ENCODE assay signal across 9 cellular contexts in genomic region chr18:74456409-74457042, GRCh38. TPM values are rescaled to one million over a fixed set of nuclear protein-coding genes. Genes with fewer than 3 reads are reported as not detected.
DNase-seq lines count a peak whose midpoint lies in the region; ATAC-seq, FAIRE-seq and TF ChIP-seq lines count a peak whose summit lies in the region.
"Had no signal": no experiment of that assay in that cellular context is flagged by ENCODE, and none has a peak within 500 bp of the region (broad histone marks: within the 10 kb centered on the region; RNA-seq: fewer than 3 reads in every experiment).

No MANE protein-coding gene starts in this region.

- H3K9me3 ChIP-seq in NT2/D1 (ENCODE audit: insufficient read depth, low read length) = no peaks in the 10 kb centered on the region
- H3K9me3 ChIP-seq in mammary epithelial cell (replicated peaks; ENCODE audit: insufficient read depth, low read length) = no peaks in the 10 kb centered on the region
- no peaks in the 10 kb centered on the region for H3K9me3 ChIP-seq in HepG2 (ENCODE audit: low read length)

- dilution Hi-C loops in mammary epithelial cell (cut with HindIII; ENCODE audit: low sequenced_read_pairs) = no loop called here

- no peak for TF ChIP-seq POLR2A in HepG2 (IDR thresholded peaks at IDR 0.05; ENCODE audit: insufficient read depth in 1 of 2, low read depth in 2 of 2, low read length in 2 of 2)

- FAIRE-seq in HepG2 (lab: Jason Lieb, UNC) = no peak
- FAIRE-seq: bronchial epithelial cell had no signal

- H2AFZ ChIP-seq in mammary epithelial cell (ENCODE audit: low read depth, low read length) = no peak overlapping the region
- H2AFZ ChIP-seq in HepG2 (ENCODE audit: low read length) = no peak overlapping the region

- H3K9me3 Mint-ChIP-seq in stimulated activated naive CD8-positive, alpha-beta T cell treated with anti-CD3 and anti-CD28 coated beads, Interleukin-15, amount 100 ng/mL, for 72 hours = no peaks in the 10 kb centered on the region

- BruUV-seq in mammary epithelial cell (replicated peaks; lab: Mats Ljungman, UMichigan) (no TSS peak), HepG2 (replicated peaks; lab: Mats Ljungman, UMichigan) (no TSS peak)

- TF ChIP-seq CTCF in mammary epithelial cell (conservative IDR thresholded peaks at IDR 0.05 in 1 of 2, IDR thresholded peaks at IDR 0.05 in 1 of 2; ENCODE audit: extremely low read depth in 1 of 2, insufficient read depth in 1 of 2, low read depth in 1 of 2, low read length in 2 of 2) (no peak), HepG2 (CRISPR knock-in tag; IDR thresholded peaks at IDR 0.05) (no peak)

- peak; percentile 19; the same call in 2 of the 3 replicates for ATAC-seq in HepG2
- peak; percentile 39 for ATAC-seq in stimulated activated naive CD8-positive, alpha-beta T cell treated with anti-CD3 and anti-CD28 coated beads, Interleukin-15, amount 100 ng/mL, for 72 hours
- no peak for ATAC-seq in GM21723 (IDR thresholded peaks at IDR 0.05; ENCODE audit: unreplicated experiment)

- H3K27me3 ChIP-seq in NT2/D1 (ENCODE audit: insufficient read depth, insufficient read length) = peaks cover 46% of the 10 kb centered on the region
- peaks cover 35% of the 10 kb centered on the region for H3K27me3 ChIP-seq in mammary epithelial cell (ENCODE audit: insufficient read depth, low read length)
- H3K27me3 ChIP-seq in HepG2 (ENCODE audit: control insufficient read depth in 1 of 2, insufficient read depth in 2 of 2, low read length in 2 of 2) = peaks cover 3 to 65% of the 10 kb centered on the region in 2 experiments; a peak in 4 of 5 replicates

- in situ Hi-C loops in mammary epithelial cell (cut with MboI; ENCODE audit: low sequenced_read_pairs in 2 of 2) (no loop called here), HepG2 (cut with HindIII; ENCODE audit: extremely low pct_ligation_motif_present, low pct_unique_long_range_greater_than_20kb) (no loop called here)

- H3K4me1 Mint-ChIP-seq in stimulated activated naive CD8-positive, alpha-beta T cell treated with anti-CD3 and anti-CD28 coated beads, Interleukin-15, amount 100 ng/mL, for 72 hours = peaks cover 29% of the 10 kb centered on the region

- POLR2A ChIA-PET in HepG2 (lab: Yijun Ruan, JAX) = no interaction called here

- H3K79me2 ChIP-seq in mammary epithelial cell (ENCODE audit: insufficient read depth, low read length) = no peaks in the 10 kb centered on the region
- no peaks in the 10 kb centered on the region for H3K79me2 ChIP-seq in HepG2 (ENCODE audit: insufficient read depth, low read length)

- WGBS in mammary epithelial cell (ENCODE audit: low coverage, missing lambda C conversion rate) = 5% methylated on average over 15 of the region's 66 CpGs
- WGBS in HepG2 (ENCODE audit: low lambda C conversion rate) = 8% methylated on average over 15 of the region's 66 CpGs

- intact Hi-C loops in mammary epithelial cell (cut with micrococcal nuclease) (no loop called here), HepG2 (cut with micrococcal nuclease; ENCODE audit: unreplicated experiment) (no loop called here)

- no peak for DNase-seq in NT2/D1 (ENCODE audit: low read depth, low spot score)
- peak; percentile 25 for DNase-seq in mammary epithelial cell
- DNase-seq in HepG2 (ENCODE audit: low spot score) = no peak
- DNase-seq in stimulated activated naive CD8-positive, alpha-beta T cell treated with anti-CD3 and anti-CD28 coated beads, Interleukin-15, amount 100 ng/mL, for 72 hours = peak in 1 of 2 donors; percentile 11
- no peak for DNase-seq in NCI-H1694 treated with DMSO at 0.1 percent for 48 hours (lab: John Stamatoyannopoulos, UW)
- no peak for DNase-seq in NAMALWA (ENCODE audit: low spot score)

- H3K4me3 Mint-ChIP-seq in stimulated activated naive CD8-positive, alpha-beta T cell treated with anti-CD3 and anti-CD28 coated beads, Interleukin-15, amount 100 ng/mL, for 72 hours = peak overlapping the region; percentile 62 to 82

- no peak for TF ChIP-seq RAD21 in HepG2 (CRISPR knock-in tag; IDR thresholded peaks at IDR 0.05)

- H3K4me2 ChIP-seq in mammary epithelial cell (ENCODE audit: insufficient read depth, low read depth, low read length) (peak overlapping the region; percentile 30), HepG2 (ENCODE audit: low read depth, low read length) (0 out of 2 replicates have a peak overlapping the region, but pooled peaks have one; percentile 12)

- peak overlapping the region; percentile 65 for H3K4me3 ChIP-seq in NT2/D1 (ENCODE audit: insufficient read length, low read depth)
- H3K4me3 ChIP-seq in mammary epithelial cell (replicated peaks in 1 of 3; ENCODE audit: insufficient read depth in 1 of 3, low read depth in 2 of 3, low read length in 3 of 3) = no peak overlapping the region
- H3K4me3 ChIP-seq in HepG2 (replicated peaks in 1 of 3; ENCODE audit: insufficient read depth in 1 of 3, low read depth in 2 of 3, low read length in 3 of 3) = peak overlapping the region in 1 of 3 experiments; percentile 16; a peak in 1 of 6 replicates

- H3K9ac ChIP-seq in NT2/D1 (ENCODE audit: insufficient read length, low read depth) (peak overlapping the region; percentile 56), mammary epithelial cell (ENCODE audit: insufficient read depth, low read length) (no peak overlapping the region), HepG2 (ENCODE audit: insufficient read depth, low read depth, low read length) (no peak overlapping the region)

- no peak overlapping the region for H3K27ac ChIP-seq in mammary epithelial cell (ENCODE audit: insufficient read depth, low read depth, low read length)
- no peak overlapping the region for H3K27ac ChIP-seq in HepG2 (ENCODE audit: extremely low read length, insufficient read depth, low read length)

- CTCF ChIA-PET in mammary epithelial cell (lab: Charles Lee; ENCODE audit: low non-redundant PET) (no interaction called here), HepG2 (lab: Yijun Ruan, JAX; ENCODE audit: low intra/inter-chr PET ratio, low total read pairs) (no interaction called here)

- no peak overlapping the region for H3K27ac Mint-ChIP-seq in stimulated activated naive CD8-positive, alpha-beta T cell treated with anti-CD3 and anti-CD28 coated beads, Interleukin-15, amount 100 ng/mL, for 72 hours

- H3K4me1 ChIP-seq in NT2/D1 (ENCODE audit: insufficient read depth, insufficient read length) = no peaks in the 10 kb centered on the region
- peaks cover 6% of the 10 kb centered on the region for H3K4me1 ChIP-seq in mammary epithelial cell (ENCODE audit: insufficient read depth, low read length)
- H3K4me1 ChIP-seq in HepG2 (ENCODE audit: insufficient read depth, low read length) = no peaks in the 10 kb centered on the region

- peaks cover 51% of the 10 kb centered on the region for H3K27me3 Mint-ChIP-seq in stimulated activated naive CD8-positive, alpha-beta T cell treated with anti-CD3 and anti-CD28 coated beads, Interleukin-15, amount 100 ng/mL, for 72 hours

- H4K20me1 ChIP-seq in mammary epithelial cell (ENCODE audit: insufficient read depth, low read length) = no peaks in the 10 kb centered on the region
- no peaks in the 10 kb centered on the region for H4K20me1 ChIP-seq in HepG2 (ENCODE audit: insufficient read depth, low read length)

- H3K36me3 ChIP-seq in NT2/D1 (ENCODE audit: insufficient read depth, insufficient read length, low read length) = no peaks in the 10 kb centered on the region
- no peaks in the 10 kb centered on the region for H3K36me3 ChIP-seq in mammary epithelial cell (ENCODE audit: insufficient read depth, low read length)
- H3K36me3 ChIP-seq in HepG2 (replicated peaks in 1 of 2; ENCODE audit: control insufficient read depth in 1 of 2, insufficient read depth in 2 of 2, low read length in 2 of 2) = no peaks in the 10 kb centered on the region

- no peak for TF ChIP-seq EP300 in HepG2 (IDR thresholded peaks at IDR 0.05; ENCODE audit: low read depth in 2 of 2, low read length in 2 of 2)
- TF ChIP-seq EP300 in HepG2 (CRISPR knock-in tag; IDR thresholded peaks at IDR 0.05; ENCODE audit: borderline replicate concordance) = no peak

RNA-seq across cellular contexts. Expression of gene DIPK1C, which starts 0.6 kb away (rescaled TPM):
- total RNA-seq in mammary epithelial cell = not detected
- not detected for polyA plus RNA-seq in mammary epithelial cell
- polyA minus RNA-seq in mammary epithelial cell = not detected
- total RNA-seq in HepG2 (2016; rRNA removed; fragmentation: Illumina TruSeq; extraction: Trizol) = not detected in 2 replicates
- not detected in 2 replicates for total RNA-seq in HepG2 (2016; cell fraction: cytosol; rRNA removed; fragmentation: Illumina TruSeq; extraction: Trizol; ENCODE audit: low read depth)
- 0.09 TPM in 1 of 2 replicates, not detected in the other for total RNA-seq in HepG2 (2016; cell fraction: insoluble cytoplasmic fraction; rRNA removed; fragmentation: Illumina TruSeq; extraction: Trizol)
- not detected in 2 replicates for total RNA-seq in HepG2 (2016; cell fraction: membrane; rRNA removed; fragmentation: Illumina TruSeq; extraction: Trizol)
- total RNA-seq in HepG2 (2016; cell fraction: nucleus; rRNA removed; fragmentation: Illumina TruSeq; extraction: Trizol) = not detected in 2 replicates
- polyA plus RNA-seq in HepG2 (2011; rRNA removed) = 1.1 and 1.8 TPM in 2 replicates
- polyA plus RNA-seq in HepG2 (2011; cell fraction: cytosol; rRNA removed) = 1.2 and 1.3 TPM in 2 replicates
- 0.43 and 0.53 TPM in 2 replicates for polyA plus RNA-seq in HepG2 (2011; cell fraction: nucleus; rRNA removed)
- 0.19 and 0.39 TPM in 2 replicates for polyA plus RNA-seq in HepG2 (2012)
- polyA plus RNA-seq in HepG2 (2016; cell fraction: cytosol; fragmentation: Illumina TruSeq; extraction: Trizol; ENCODE audit: low read depth) = not detected in 2 replicates
- polyA plus RNA-seq in HepG2 (2016; cell fraction: insoluble cytoplasmic fraction; fragmentation: Illumina TruSeq; extraction: Trizol; ENCODE audit: low read depth) = not detected in 2 replicates
- not detected in 2 replicates for polyA plus RNA-seq in HepG2 (2016; cell fraction: membrane; fragmentation: Illumina TruSeq; extraction: Trizol; ENCODE audit: low read depth)
- polyA plus RNA-seq in HepG2 (2016; cell fraction: nucleus; fragmentation: Illumina TruSeq; extraction: Trizol; ENCODE audit: insufficient read depth, low read depth) = not detected in 2 replicates
- polyA minus RNA-seq in HepG2 (2011; rRNA and poly(A)+ RNA removed; ENCODE audit: low replicate concordance) = 2.7 TPM in 1 of 2 replicates, not detected in the other
- 0.40 and 1.9 TPM in 2 replicates for polyA minus RNA-seq in HepG2 (2011; cell fraction: cytosol; rRNA and poly(A)+ RNA removed)
- polyA minus RNA-seq in HepG2 (2011; cell fraction: nucleus; rRNA and poly(A)+ RNA removed) = 0.52 and 0.75 TPM in 2 replicates
- total RNA-seq: bronchial epithelial cell, lung microvascular endothelial cell had no signal

RNA-seq across cellular contexts. Expression of gene CNDP2, which starts 39.6 kb away (rescaled TPM):
- total RNA-seq in mammary epithelial cell (100 to 1,000 TPM; 130 to 159 TPM), HepG2 (2016; rRNA removed; fragmentation: Illumina TruSeq; extraction: Trizol) (80.8 and 113 TPM in 2 replicates)
- polyA plus RNA-seq in mammary epithelial cell (97.7 TPM), HepG2 (2011; rRNA removed) (64.7 and 76.8 TPM in 2 replicates)
- polyA minus RNA-seq in mammary epithelial cell = 111 TPM
- total RNA-seq in HepG2 (2016; cell fraction: cytosol; rRNA removed; fragmentation: Illumina TruSeq; extraction: Trizol; ENCODE audit: low read depth) = 12.2 and 13.4 TPM in 2 replicates
- total RNA-seq in HepG2 (2016; cell fraction: insoluble cytoplasmic fraction; rRNA removed; fragmentation: Illumina TruSeq; extraction: Trizol) = 85.5 and 98.8 TPM in 2 replicates
- total RNA-seq in HepG2 (2016; cell fraction: membrane; rRNA removed; fragmentation: Illumina TruSeq; extraction: Trizol) = 37.4 and 39.0 TPM in 2 replicates
- total RNA-seq in HepG2 (2016; cell fraction: nucleus; rRNA removed; fragmentation: Illumina TruSeq; extraction: Trizol) = 61.8 and 61.9 TPM in 2 replicates
- polyA plus RNA-seq in HepG2 (2011; cell fraction: cytosol; rRNA removed) = 52.3 and 57.1 TPM in 2 replicates
- 127 and 143 TPM in 2 replicates for polyA plus RNA-seq in HepG2 (2011; cell fraction: nucleus; rRNA removed)
- 75.2 and 103 TPM in 2 replicates for polyA plus RNA-seq in HepG2 (2012)
- 13.8 and 14.5 TPM in 2 replicates for polyA plus RNA-seq in HepG2 (2016; cell fraction: cytosol; fragmentation: Illumina TruSeq; extraction: Trizol; ENCODE audit: low read depth)
- 114 and 122 TPM in 2 replicates for polyA plus RNA-seq in HepG2 (2016; cell fraction: insoluble cytoplasmic fraction; fragmentation: Illumina TruSeq; extraction: Trizol; ENCODE audit: low read depth)
- 27.7 and 28.4 TPM in 2 replicates for polyA plus RNA-seq in HepG2 (2016; cell fraction: membrane; fragmentation: Illumina TruSeq; extraction: Trizol; ENCODE audit: low read depth)
- 129 and 136 TPM in 2 replicates for polyA plus RNA-seq in HepG2 (2016; cell fraction: nucleus; fragmentation: Illumina TruSeq; extraction: Trizol; ENCODE audit: insufficient read depth, low read depth)
- polyA minus RNA-seq in HepG2 (2011; rRNA and poly(A)+ RNA removed; ENCODE audit: low replicate concordance) = 70.0 and 79.1 TPM in 2 replicates
- 45.9 and 46.8 TPM in 2 replicates for polyA minus RNA-seq in HepG2 (2011; cell fraction: cytosol; rRNA and poly(A)+ RNA removed)
- 76.7 and 91.4 TPM in 2 replicates for polyA minus RNA-seq in HepG2 (2011; cell fraction: nucleus; rRNA and poly(A)+ RNA removed)
